ENCODE assay signal across 8 cellular contexts in genomic region chr15:72319985-72320671, GRCh38.
DNase-seq lines count a peak whose midpoint lies in the region; ATAC-seq and TF ChIP-seq lines count a peak whose summit lies in the region.

TSS of gene CELF6 (minus strand) at chr15:72320157. CDS start at chr15:72319874, 283 bp downstream.

- peak; percentile 25 for TF ChIP-seq POLR2A in GM18505 (IDR thresholded peaks at IDR 0.05; ENCODE audit: borderline replicate concordance, extremely low read depth, insufficient read depth, insufficient read length)

- ATAC-seq in GM18505 (IDR thresholded peaks at IDR 0.05; ENCODE audit: unreplicated experiment) (peak; percentile 62), HG03342 (IDR thresholded peaks at IDR 0.05; ENCODE audit: unreplicated experiment) (peak; percentile 60), GM18858 (IDR thresholded peaks at IDR 0.05; ENCODE audit: unreplicated experiment) (no peak)

- DNase-seq in NCI-H82 (lab: John Stamatoyannopoulos, UW): peak; percentile 98
- DNase-seq in activated CD8-positive, alpha-beta memory T cell treated with anti-CD3 and anti-CD28 coated beads for 24 hours: peak; percentile 85
- DNase-seq in ecto neural progenitor cell (ENCODE audit: low spot score): peak; percentile 99
- DNase-seq in medulla oblongata (ENCODE audit: extremely low spot score): peak; percentile 78
- DNase-seq in stimulated activated CD4-positive, alpha-beta T cell treated with anti-CD3 and anti-CD28 coated beads, TNF-alpha, amount 100 ng/mL, for 24 hours (ENCODE audit: low read depth in 3 of 3): peak; percentile 47 to 70 (median 52)
